ENCODE assay signal across 34 cellular contexts in genomic region chr6:36336210-36336588, GRCh38. TPM values are rescaled to one million over a fixed set of nuclear protein-coding genes. Genes with fewer than 3 reads are reported as not detected.
"Had no signal": no experiment of that assay in that cellular context is flagged by ENCODE, and none has a peak within 500 bp of the region (broad histone marks: within the 10 kb centered on the region; RNA-seq: fewer than 3 reads in every experiment).

No MANE protein-coding gene starts in this region.

- H3K36me3 ChIP-seq: gastroesophageal sphincter, right atrium auricular region, thyroid gland had no signal

- H3K4me3 Mint-ChIP-seq: activated CD4-positive, alpha-beta memory T cell treated with anti-CD3 and anti-CD28 coated beads for 36 hours; activated CD4-positive, alpha-beta T cell treated with anti-CD3 and anti-CD28 coated beads, Interleukin-2, amount 10 ng/mL, durations not matched to agents 24 days and 14 days; activated naive CD8-positive, alpha-beta T cell; mesothelial cell of epicardium; neural crest cell; stimulated activated memory B cell treated with anti-CD40 and anti-IgM and Interleukin-4, amounts not matched to agents 10 μg/mL and 1 μg/mL and 100 μg/mL, for 72 hours; T-helper 1 cell treated with Interleukin-12 subunit alpha and Interleukin-12 subunit beta and Interleukin-4 antibody, amounts not matched to agents 30 μg/mL and 1 μg/mL, for 36 hours had no signal

- FAIRE-seq: colon had no signal

- H3K9me3 ChIP-seq: body of pancreas, gastroesophageal sphincter, psoas muscle, right atrium auricular region, thyroid gland had no signal

- H3K79me2 ChIP-seq: parathyroid adenoma had no signal

- H3K4me3 ChIP-seq: body of pancreas, gastroesophageal sphincter, psoas muscle, right atrium auricular region, thyroid gland had no signal

- H3K9ac ChIP-seq: parathyroid adenoma had no signal

- H2AFZ ChIP-seq: parathyroid adenoma had no signal

- H3K27ac Mint-ChIP-seq: activated CD4-positive, alpha-beta T cell treated with anti-CD3 and anti-CD28 coated beads, Interleukin-2, amount 10 ng/mL, durations not matched to agents 24 days and 14 days; activated naive CD8-positive, alpha-beta T cell; activated T-cell treated with anti-CD3 and anti-CD28 coated beads, Interleukin-2, amount 50 U/mL, for 72 hours; mesothelial cell of epicardium; stimulated activated naive CD8-positive, alpha-beta T cell treated with anti-CD3 and anti-CD28 coated beads, Interleukin-15, amount 100 ng/mL, for 72 hours; T-helper 1 cell treated with Interleukin-12 subunit alpha and Interleukin-12 subunit beta and Interleukin-4 antibody, amounts not matched to agents 30 μg/mL and 1 μg/mL, for 36 hours had no signal

- H3K27ac ChIP-seq: body of pancreas, gastroesophageal sphincter, parathyroid adenoma, psoas muscle, thyroid gland had no signal

- H3K9me3 Mint-ChIP-seq: activated CD4-positive, alpha-beta memory T cell treated with anti-CD3 and anti-CD28 coated beads for 36 hours; activated CD4-positive, alpha-beta T cell treated with anti-CD3 and anti-CD28 coated beads, Interleukin-2, amount 10 ng/mL, durations not matched to agents 24 days and 14 days; activated T-cell treated with anti-CD3 and anti-CD28 coated beads, Interleukin-2, amount 50 U/mL, for 72 hours; mesothelial cell of epicardium; naive thymus-derived CD8-positive, alpha-beta T cell; neural crest cell; stimulated activated memory B cell treated with anti-CD40 and anti-IgM and Interleukin-4, amounts not matched to agents 10 μg/mL and 1 μg/mL and 100 μg/mL, for 72 hours; stimulated activated naive CD8-positive, alpha-beta T cell treated with anti-CD3 and anti-CD28 coated beads, Interleukin-15, amount 100 ng/mL, for 72 hours; T-helper 1 cell treated with Interleukin-12 subunit alpha and Interleukin-12 subunit beta and Interleukin-4 antibody, amounts not matched to agents 30 μg/mL and 1 μg/mL, for 36 hours had no signal

- H3K36me3 Mint-ChIP-seq: activated CD4-positive, alpha-beta memory T cell treated with anti-CD3 and anti-CD28 coated beads for 36 hours; activated naive CD8-positive, alpha-beta T cell; mesothelial cell of epicardium; naive thymus-derived CD8-positive, alpha-beta T cell; stimulated activated memory B cell treated with anti-CD40 and anti-IgM and Interleukin-4, amounts not matched to agents 10 μg/mL and 1 μg/mL and 100 μg/mL, for 72 hours had no signal

- DNase-seq: activated CD4-positive, alpha-beta memory T cell treated with anti-CD3 and anti-CD28 coated beads for 36 hours; activated CD4-positive, CD25-positive, alpha-beta regulatory T cell treated with anti-CD3 and anti-CD28 coated beads, Interleukin-2, amount 50 U/mL, for 72 hours; activated naive CD4-positive, alpha-beta T cell treated with Interleukin-2 at 50 U/mL for 16 hours; activated T-cell treated with anti-CD3 and anti-CD28 coated beads, Interleukin-2, amount 50 U/mL, for 72 hours; anterior cingulate cortex; body of pancreas; effector memory CD4-positive, alpha-beta T cell; hypothalamus; nucleus accumbens; psoas muscle; stimulated activated CD4-positive, alpha-beta T cell treated with anti-CD3 and anti-CD28 coated beads, Interleukin-4, amount 100 ng/mL, for 4 hours; stimulated activated CD8-positive, alpha-beta memory T cell treated with anti-CD3 and anti-CD28 coated beads, Interleukin-4, amount 100 ng/mL, for 48 hours; stimulated activated naive CD8-positive, alpha-beta T cell treated with anti-CD3 and anti-CD28 coated beads, Interleukin-15, amount 100 ng/mL, for 72 hours; T1000; thyroid gland had no signal

- ATAC-seq: activated T-cell treated with anti-CD3 and anti-CD28 coated beads, Interleukin-2, amount 50 U/mL, for 72 hours; gastroesophageal sphincter; psoas muscle had no signal

- H3K27me3 ChIP-seq: body of pancreas, thyroid gland had no signal

RNA-seq across cellular contexts. Expression of gene BNIP5, which starts 0.5 kb away (rescaled TPM):
- total RNA-seq: activated CD4-positive, alpha-beta memory T cell treated with anti-CD3 and anti-CD28 coated beads for 36 hours; activated CD4-positive, alpha-beta T cell treated with anti-CD3 and anti-CD28 coated beads, Interleukin-2, amount 10 ng/mL, durations not matched to agents 24 days and 14 days; activated T-cell treated with anti-CD3 and anti-CD28 coated beads, Interleukin-2, amount 50 U/mL, for 72 hours; dermis microvascular lymphatic vessel endothelial cell; fibroblast of lung; fibroblast of villous mesenchyme; gastroesophageal sphincter; kidney epithelial cell; lower leg skin; mesothelial cell of epicardium; naive thymus-derived CD8-positive, alpha-beta T cell; neural crest cell; psoas muscle; right atrium auricular region; skeletal muscle tissue; thyroid gland; ureter had no signal
- polyA plus RNA-seq: esophagus; fibroblast of lung; naive thymus-derived CD8-positive, alpha-beta T cell had no signal

RNA-seq across cellular contexts. Expression of gene ETV7, which starts 51.3 kb away (rescaled TPM):
- total RNA-seq: naive thymus-derived CD8-positive, alpha-beta T cell; neural crest cell; psoas muscle; skeletal muscle tissue had no signal
